11 cellular contexts compared by ENCODE assay signal in genomic region chr6:150301871-150302800, GRCh38.
A peak's percentile ranks its signal among the peaks of the same experiment; 100 is the strongest.
DNase-seq lines count a peak whose midpoint lies in the region; ATAC-seq and TF ChIP-seq lines count a peak whose summit lies in the region.
"Had no signal": no experiment of that assay in that cellular context is flagged by ENCODE, and none has a peak within 500 bp of the region (broad histone marks: within the 10 kb centered on the region; RNA-seq: fewer than 3 reads in every experiment).

No MANE protein-coding gene starts in this region.

- no peaks in the 10 kb centered on the region for H3K9me3 ChIP-seq in MM.1S (replicated peaks; ENCODE audit: insufficient read depth, low read length)

- peak overlapping the region in 1 of 5 experiments; percentile 22 for H3K4me3 Mint-ChIP-seq in brain
- H3K4me3 Mint-ChIP-seq: T-helper 1 cell treated with Interleukin-12 subunit alpha and Interleukin-12 subunit beta and Interleukin-4 antibody, amounts not matched to agents 30 μg/mL and 1 μg/mL, for 36 hours had no signal

- H3K4me1 Mint-ChIP-seq in brain, result peaks cover 48% of the 10 kb centered on the region

- H3K4me3 ChIP-seq in MM.1S (ENCODE audit: low read length), result no peak overlapping the region
- H3K4me3 ChIP-seq: BLaER1, lower lobe of right lung had no signal

- H3K36me3 ChIP-seq in MM.1S (replicated peaks; ENCODE audit: insufficient read depth, low read length), result no peaks in the 10 kb centered on the region
- H3K36me3 ChIP-seq: lower lobe of right lung had no signal

- no peak overlapping the region for H2AFZ ChIP-seq in MM.1S (ENCODE audit: low read length)

- H3K27me3 Mint-ChIP-seq in brain, result peaks cover 4% of the 10 kb centered on the region

- intact Hi-C loops in left ventricle myocardium superior (cut with micrococcal nuclease), result no loop called here

- H3K9ac ChIP-seq in MM.1S (ENCODE audit: low read length), result no peak overlapping the region
- H3K9ac ChIP-seq: BLaER1 had no signal

- no peaks in the 10 kb centered on the region for H3K79me2 ChIP-seq in MM.1S (ENCODE audit: low read length)

- no peaks in the 10 kb centered on the region for H3F3A ChIP-seq in MM.1S (ENCODE audit: insufficient read depth, low read length)

- peak overlapping the region; percentile 67 to 97 (median 87) for H3K27ac Mint-ChIP-seq in brain
- H3K27ac Mint-ChIP-seq: T-helper 1 cell treated with Interleukin-12 subunit alpha and Interleukin-12 subunit beta and Interleukin-4 antibody, amounts not matched to agents 30 μg/mL and 1 μg/mL, for 36 hours had no signal

- H3K27ac ChIP-seq in MM.1S (ENCODE audit: low read length), result no peak overlapping the region
- H3K27ac ChIP-seq: BLaER1, lower lobe of right lung had no signal

- H3K9me3 Mint-ChIP-seq in brain, result peaks cover 10 to 15% (median 11%) of the 10 kb centered on the region in 5 experiments

- H4K20me1 ChIP-seq in MM.1S (ENCODE audit: insufficient read depth, low read length), result no peaks in the 10 kb centered on the region
- H4K20me1 ChIP-seq: BLaER1 had no signal

- no peaks in the 10 kb centered on the region for H3K9me2 ChIP-seq in MM.1S (replicated peaks; ENCODE audit: insufficient read depth, low read length)

- peaks cover 6% of the 10 kb centered on the region for H3K36me3 Mint-ChIP-seq in brain

- no peak for TF ChIP-seq CTCF in brain (conservative IDR thresholded peaks at IDR 0.05)
- TF ChIP-seq CTCF in MM.1S (IDR thresholded peaks at IDR 0.05; ENCODE audit: low read length), result no peak

- no peaks in the 10 kb centered on the region for H3K4me1 ChIP-seq in MM.1S (ENCODE audit: low read length)
- H3K4me1 ChIP-seq: BLaER1, lower lobe of right lung had no signal

- H3K4me2 ChIP-seq in MM.1S (ENCODE audit: low read depth, low read length), result no peak overlapping the region
- H3K4me2 ChIP-seq: BLaER1 had no signal

- H3K27me3 ChIP-seq in MM.1S (replicated peaks; ENCODE audit: insufficient read depth, low read length), result no peaks in the 10 kb centered on the region
- H3K27me3 ChIP-seq: BLaER1 had no signal

- ATAC-seq in HG03280 (IDR thresholded peaks at IDR 0.05; ENCODE audit: unreplicated experiment) (peak; percentile 66), left ventricle myocardium superior (no peak)

- DNase-seq in activated T-cell treated with anti-CD3 and anti-CD28 coated beads, Interleukin-2, amount 50 U/mL, for 48 hours, result peak; percentile 28 to 35
- DNase-seq in activated T-cell treated with anti-CD3 and anti-CD28 coated beads for 4 hours (no peak), left ventricle myocardium superior (no peak), globus pallidus (ENCODE audit: low spot score) (no peak), MM.1S (no peak)
- peak; percentile 32 for DNase-seq in stimulated activated CD8-positive, alpha-beta memory T cell treated with anti-CD3 and anti-CD28 coated beads, Interleukin-4, amount 100 ng/mL, for 48 hours
- DNase-seq: lower lobe of right lung had no signal

Comparison
In these comparisons a context has a peak if more than half of its experiments do, and no peak if none do; other contexts are left out.
1. DNase-seq: peak in activated T-cell treated with anti-CD3 and anti-CD28 coated beads, Interleukin-2, amount 50 U/mL, for 48 hours (2 of 2) and stimulated activated CD8-positive, alpha-beta memory T cell treated with anti-CD3 and anti-CD28 coated beads, Interleukin-4, amount 100 ng/mL, for 48 hours (single experiment); none in activated T-cell treated with anti-CD3 and anti-CD28 coated beads for 4 hours (single experiment), left ventricle myocardium superior (single experiment), globus pallidus (single experiment) and MM.1S (single experiment).